ENCODE assay signal across 13 cellular contexts in the genomic region with DNA sequence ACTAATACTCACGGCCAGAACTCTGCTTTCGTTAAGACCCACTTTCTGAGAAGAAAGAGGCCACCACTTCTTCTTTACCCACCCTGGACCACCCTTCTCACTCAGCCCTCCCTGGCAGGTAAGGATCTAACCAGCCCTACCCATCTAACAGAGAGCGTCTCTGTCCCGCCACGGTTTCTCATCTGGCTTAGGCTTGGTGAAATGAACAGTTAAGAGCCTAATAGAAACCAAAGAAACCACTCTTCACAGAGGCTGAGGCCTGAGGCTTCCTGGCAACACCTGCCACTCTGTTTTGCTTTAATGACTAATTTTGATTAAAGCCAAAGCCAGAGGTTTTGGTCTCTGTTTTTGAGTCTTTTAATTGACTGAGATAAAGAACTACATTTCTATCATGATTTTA.
A peak's percentile ranks its signal among the peaks of the same experiment; 100 is the strongest.
DNase-seq lines count a peak whose midpoint lies in the region; ATAC-seq and TF ChIP-seq lines count a peak whose summit lies in the region.
"Had no signal": no experiment of that assay in that cellular context is flagged by ENCODE, and none has a peak within 500 bp of the region (broad histone marks: within the 10 kb centered on the region; RNA-seq: fewer than 3 reads in every experiment).

No MANE protein-coding gene starts in this region.

- TF ChIP-seq CTCF in GM12865 (IDR thresholded peaks at IDR 0.05; ENCODE audit: insufficient read depth, low read depth, low read length, missing control alignments) (no peak), CD14-positive monocyte (IDR thresholded peaks at IDR 0.05) (no peak)

- no peaks in the 10 kb centered on the region for H3K36me3 Mint-ChIP-seq in CD14-positive monocyte

- H3K4me3 ChIP-seq in GM12865 (ENCODE audit: low read depth, low read length), result no peak overlapping the region
- H3K4me3 ChIP-seq: left ventricle myocardium inferior had no signal

- no peak overlapping the region for H3K27ac Mint-ChIP-seq in CD14-positive monocyte
- H3K27ac Mint-ChIP-seq: CD4-positive, alpha-beta T cell; T-helper 1 cell treated with Interleukin-12 subunit alpha and Interleukin-12 subunit beta and Interleukin-4 antibody, amounts not matched to agents 30 μg/mL and 1 μg/mL, for 36 hours had no signal

- intact Hi-C loops in CD14-positive monocyte (cut with micrococcal nuclease), result no loop called here

- TF ChIP-seq POLR2A in erythroblast (IDR thresholded peaks at IDR 0.05; ENCODE audit: low read length), result no peak

- peaks cover 2 to 9% (median 6%) of the 10 kb centered on the region in 7 donors for H3K9me3 Mint-ChIP-seq in CD14-positive monocyte
- H3K9me3 Mint-ChIP-seq: CD4-positive, alpha-beta T cell had no signal

- H3K4me3 Mint-ChIP-seq in CD14-positive monocyte, result no peak overlapping the region
- H3K4me3 Mint-ChIP-seq: CD4-positive, alpha-beta T cell; T-helper 1 cell treated with Interleukin-12 subunit alpha and Interleukin-12 subunit beta and Interleukin-4 antibody, amounts not matched to agents 30 μg/mL and 1 μg/mL, for 36 hours had no signal

- peak; percentile 68 for DNase-seq in GM12865 (ENCODE audit: low read depth)
- no peak for DNase-seq in erythroblast (lab: John Stamatoyannopoulos, UW)
- DNase-seq in CD14-positive monocyte (ENCODE audit: low spot score), result no peak
- no peak for DNase-seq in activated CD4-positive, CD25-positive, alpha-beta regulatory T cell (lab: John Stamatoyannopoulos, UW)
- no peak for DNase-seq in stimulated activated CD4-positive, alpha-beta T cell treated with anti-CD3 and anti-CD28 coated beads, Interleukin-4, amount 100 ng/mL, for 1 hour
- DNase-seq: activated T-cell treated with anti-CD3 and anti-CD28 coated beads, Interleukin-2, amount 50 U/mL, for 1 hour; CD4-positive, alpha-beta T cell; KG1; left ventricle myocardium inferior had no signal

- ATAC-seq in GM19351 (IDR thresholded peaks at IDR 0.05; ENCODE audit: unreplicated experiment), result peak; percentile 90
- peak; percentile 81 for ATAC-seq in HG02852 (IDR thresholded peaks at IDR 0.05; ENCODE audit: unreplicated experiment)
- peak; percentile 76 for ATAC-seq in HG03571 (IDR thresholded peaks at IDR 0.05; ENCODE audit: unreplicated experiment)

- no peaks in the 10 kb centered on the region for H3K4me1 Mint-ChIP-seq in CD14-positive monocyte

- peaks cover 0 to 3% (median 3%) of the 10 kb centered on the region in 3 donors for H3K27me3 Mint-ChIP-seq in CD14-positive monocyte (ENCODE audit: low read depth in 3 of 3)
- H3K27me3 Mint-ChIP-seq: CD4-positive, alpha-beta T cell had no signal
